Comparison of ENCODE assay signal across 8 cellular contexts in the genomic region with DNA sequence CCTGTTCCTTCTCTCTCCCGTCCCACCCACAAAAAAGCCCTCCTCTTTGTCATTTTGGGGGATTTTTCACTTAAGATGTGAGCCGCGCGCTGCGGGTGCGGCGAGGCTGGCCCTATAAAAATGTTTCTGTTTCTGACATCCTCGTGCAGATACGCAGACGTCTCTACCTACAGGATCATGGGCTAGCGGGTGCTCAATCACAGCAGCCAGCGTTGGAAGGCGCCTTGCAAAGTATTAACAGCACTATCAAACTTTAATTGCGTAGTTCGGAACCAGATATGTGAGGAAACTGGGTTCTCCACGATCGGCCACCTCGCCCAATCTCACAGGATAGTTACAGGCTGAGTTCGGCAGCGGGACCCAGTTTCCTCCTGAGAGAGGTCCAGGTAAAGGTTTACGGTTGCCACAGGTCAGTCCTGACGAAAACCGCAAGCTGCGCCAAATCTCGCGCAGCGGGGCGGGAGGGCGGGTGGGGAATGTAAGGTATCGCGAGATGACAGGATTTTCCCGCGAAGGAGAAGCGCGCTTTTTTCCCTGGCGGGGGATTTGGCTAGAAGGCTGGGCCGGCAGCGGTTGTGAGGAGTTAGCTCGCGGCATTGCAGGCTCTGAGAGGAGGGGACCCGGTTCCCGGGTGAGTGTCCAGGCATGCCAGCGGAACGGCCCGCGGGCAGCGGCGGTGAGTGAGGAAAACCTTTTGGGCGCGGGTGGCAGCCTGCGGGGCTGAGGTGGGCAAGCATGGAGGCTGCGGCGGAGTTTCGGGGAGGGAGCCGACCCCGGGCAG. TPM values are rescaled to one million over a fixed set of nuclear protein-coding genes. Genes with fewer than 3 reads are reported as not detected.
DNase-seq lines count a peak whose midpoint lies in the region; ATAC-seq and TF ChIP-seq lines count a peak whose summit lies in the region.

A gene (plus strand): TSS at position 512 of the 781 bp plus-strand sequence. CDS start 134 bp downstream, at position 646.

- H3K27ac ChIP-seq in DOHH2 (ENCODE audit: low read depth, low read length) (peak within 1 kb of the TSS; percentile 89), Peyer's patch (peak within 1 kb of the TSS; percentile 45 to 65 (median 62))

- H3K9me3 ChIP-seq in DOHH2 (ENCODE audit: control insufficient read depth, insufficient read depth, low read length) (no peaks in the 10 kb centered on the region), Peyer's patch (no peaks in the 10 kb centered on the region)

- peaks cover 4% of the 10 kb centered on the region; the same call in 1 of the 2 replicates for H3F3A ChIP-seq in DOHH2 (ENCODE audit: control insufficient read depth, insufficient read depth)

- H3K4me1 ChIP-seq in DOHH2 (ENCODE audit: control insufficient read depth, low read length), result peaks cover 29% of the 10 kb centered on the region
- H3K4me1 ChIP-seq in Peyer's patch, result peaks cover 0 to 16% (median 3%) of the 10 kb centered on the region in 4 donors

- TF ChIP-seq CTCF in DOHH2 (IDR thresholded peaks at IDR 0.05; ENCODE audit: low read depth, low read length, poor library complexity, severe bottlenecking), result no peak
- TF ChIP-seq CTCF in Peyer's patch (IDR thresholded peaks at IDR 0.05), result peak in 2 of 6 experiments; percentile 14 to 21
- TF ChIP-seq CTCF in fibroblast of mammary gland (conservative IDR thresholded peaks at IDR 0.05; ENCODE audit: control insufficient read depth, insufficient read depth, low read depth, low read length), result no peak
- TF ChIP-seq CTCF in natural killer cell (IDR thresholded peaks at IDR 0.05), result no peak

- H3K36me3 ChIP-seq in DOHH2 (ENCODE audit: control insufficient read depth, low read length), result peaks cover 46% of the 10 kb centered on the region
- no peaks in the 10 kb centered on the region for H3K36me3 ChIP-seq in Peyer's patch

- no peaks in the 10 kb centered on the region for H3K36me3 Mint-ChIP-seq in natural killer cell
- H3K36me3 Mint-ChIP-seq in stimulated activated naive B cell treated with anti-CD40 and anti-IgM and Interleukin-4, amounts not matched to agents 10 μg/mL and 1 μg/mL and 100 μg/mL, for 72 hours, result peaks cover 1 to 19% of the 10 kb centered on the region in 2 donors

- no peak for TF ChIP-seq POLR2A in Peyer's patch (IDR thresholded peaks at IDR 0.05)

- intact Hi-C loops in natural killer cell (cut with micrococcal nuclease), result no loop called here

- peak; percentile 67 for DNase-seq in KG1 (lab: John Stamatoyannopoulos, UW)
- DNase-seq in Peyer's patch, result peak; percentile 60 to 88 (median 88)
- peak; percentile 53 for DNase-seq in activated T-helper 1 cell treated with Interleukin-2 at 50 U/mL for 16 hours (ENCODE audit: low read depth)
- peak; percentile 83 for DNase-seq in fibroblast of mammary gland (ENCODE audit: low read depth)
- DNase-seq in natural killer cell, result peak; percentile 33
- DNase-seq in stimulated activated naive B cell treated with anti-CD40 and anti-IgM and Interleukin-4, amounts not matched to agents 10 μg/mL and 1 μg/mL and 100 μg/mL, for 72 hours, result peak; percentile 74

- H3K27ac Mint-ChIP-seq in natural killer cell, result peak within 1 kb of the TSS; percentile 76 to 93
- H3K27ac Mint-ChIP-seq in stimulated activated naive B cell treated with anti-CD40 and anti-IgM and Interleukin-4, amounts not matched to agents 10 μg/mL and 1 μg/mL and 100 μg/mL, for 72 hours, result peak within 1 kb of the TSS; percentile 93

- H3K27me3 Mint-ChIP-seq in natural killer cell (ENCODE audit: low read depth in 2 of 2), result peaks cover 0 to 2% of the 10 kb centered on the region in 2 donors
- H3K27me3 Mint-ChIP-seq in stimulated activated naive B cell treated with anti-CD40 and anti-IgM and Interleukin-4, amounts not matched to agents 10 μg/mL and 1 μg/mL and 100 μg/mL, for 72 hours, result peaks cover 0 to 5% of the 10 kb centered on the region in 2 donors

- H4K20me1 ChIP-seq in DOHH2 (ENCODE audit: control insufficient read depth, insufficient read depth, low read depth, low read length), result peaks cover 16% of the 10 kb centered on the region

- H3K9me2 ChIP-seq in DOHH2 (replicated peaks; ENCODE audit: control insufficient read depth, low read length), result no peaks in the 10 kb centered on the region

- peak within 1 kb of the TSS; percentile 81 for H3K4me2 ChIP-seq in DOHH2 (ENCODE audit: low read length)

- peaks cover 54% of the 10 kb centered on the region for H3K79me2 ChIP-seq in DOHH2 (ENCODE audit: control insufficient read depth, low read length)

- no peaks in the 10 kb centered on the region for H3K27me3 ChIP-seq in DOHH2 (ENCODE audit: control insufficient read depth, low read length)
- H3K27me3 ChIP-seq in Peyer's patch, result no peaks in the 10 kb centered on the region

- H3K4me3 Mint-ChIP-seq in natural killer cell, result peak within 1 kb of the TSS; percentile 98
- H3K4me3 Mint-ChIP-seq in stimulated activated naive B cell treated with anti-CD40 and anti-IgM and Interleukin-4, amounts not matched to agents 10 μg/mL and 1 μg/mL and 100 μg/mL, for 72 hours, result peak within 1 kb of the TSS; percentile 97 to 98

- ATAC-seq in GM21786 (IDR thresholded peaks at IDR 0.05; ENCODE audit: unreplicated experiment) (peak; percentile 75), natural killer cell (peak; percentile 69 to 76 (median 69))
- peak; percentile 82 to 88 for ATAC-seq in stimulated activated naive B cell treated with anti-CD40 and anti-IgM and Interleukin-4, amounts not matched to agents 10 μg/mL and 1 μg/mL and 100 μg/mL, for 72 hours (replicated peaks)

- peaks cover 24 to 29% of the 10 kb centered on the region in 2 donors for H3K4me1 Mint-ChIP-seq in natural killer cell
- H3K4me1 Mint-ChIP-seq in stimulated activated naive B cell treated with anti-CD40 and anti-IgM and Interleukin-4, amounts not matched to agents 10 μg/mL and 1 μg/mL and 100 μg/mL, for 72 hours, result peaks cover 14 to 19% of the 10 kb centered on the region in 2 donors

- no peaks in the 10 kb centered on the region for H3K9me3 Mint-ChIP-seq in natural killer cell
- peaks cover 2 to 7% of the 10 kb centered on the region in 2 donors for H3K9me3 Mint-ChIP-seq in stimulated activated naive B cell treated with anti-CD40 and anti-IgM and Interleukin-4, amounts not matched to agents 10 μg/mL and 1 μg/mL and 100 μg/mL, for 72 hours

- H3K4me3 ChIP-seq in DOHH2 (ENCODE audit: low read length) (peak within 1 kb of the TSS; percentile 98), Peyer's patch (peak within 1 kb of the TSS; percentile 58 to 83 (median 76)), fibroblast of mammary gland (ENCODE audit: control insufficient read depth, low read depth, low read length) (peak within 1 kb of the TSS; percentile 98)

RNA-seq across cellular contexts. Expression of the gene that starts here (rescaled TPM):
- total RNA-seq in Peyer's patch (100 to 1,000 TPM in 1 of 4 donors, 10 to 100 TPM in 3; 22.1 to 151 (median 34.0) TPM), natural killer cell (10 to 100 TPM in 2 of 3 donors, 1 to 10 TPM in 1; 9.4 to 10.4 (median 10.2) TPM)

Comparison
In these comparisons a context has a peak if more than half of its experiments do, and no peak if none do; other contexts are left out.
1. Peak in every context shown above with its lines: DNase-seq, ATAC-seq, H3K4me3 ChIP-seq and H3K27ac ChIP-seq.
2. DNase-seq: peak in every context shown above with its lines; median percentile 88 in Peyer's patch; 83 in fibroblast of mammary gland; 74 in stimulated activated naive B cell treated with anti-CD40 and anti-IgM and Interleukin-4, amounts not matched to agents 10 μg/mL and 1 μg/mL and 100 μg/mL, for 72 hours; 67 in KG1; 53 in activated T-helper 1 cell treated with Interleukin-2 at 50 U/mL for 16 hours; 33 in natural killer cell.